Comparison of ENCODE assay signal across 10 cellular contexts in genomic region chr1:45508295-45509151, GRCh38. TPM values are rescaled to one million over a fixed set of nuclear protein-coding genes. Genes with fewer than 3 reads are reported as not detected.
DNase-seq lines count a peak whose midpoint lies in the region; ATAC-seq and TF ChIP-seq lines count a peak whose summit lies in the region.
"Had no signal": no experiment of that assay in that cellular context is flagged by ENCODE, and none has a peak within 500 bp of the region (broad histone marks: within the 10 kb centered on the region; RNA-seq: fewer than 3 reads in every experiment).

No MANE protein-coding gene starts in this region.

- no peaks in the 10 kb centered on the region for H3K4me1 ChIP-seq in naive thymus-derived CD4-positive, alpha-beta T cell (ENCODE audit: control insufficient read depth in 2 of 2, insufficient read depth in 2 of 2, low read length in 2 of 2)

- TF ChIP-seq CTCF in dorsolateral prefrontal cortex (IDR thresholded peaks at IDR 0.05 in 54 of 56, conservative IDR thresholded peaks at IDR 0.05 in 2 of 56; ENCODE audit: low read depth in 1 of 56, partially characterized antibody in 56 of 56), result peak in 5 of 56 donors; percentile 10 to 29 (median 21)

- POLR2A ChIA-PET in naive thymus-derived CD4-positive, alpha-beta T cell (lab: Charles Lee), result interaction anchor here (1.2 to 2.3 kb wide), 2 partner anchors 10 to 13 kb away, joined by 3 to 10 read pairs; partner anchors contain the start of gene PRDX1
- POLR2A ChIA-PET in HEK293T (lab: Yijun Ruan, JAX), result interaction anchor here (1.0 to 1.5 kb wide), 5 partner anchors 9 to 168 kb away, joined by 3 to 8 read pairs (median 4); partner anchors contain the start of genes AKR1A1, CCDC163, MMACHC and MUTYH

- H3K27me3 Mint-ChIP-seq in naive thymus-derived CD4-positive, alpha-beta T cell, result no peaks in the 10 kb centered on the region

- DNase-seq in DMS114 treated with DMSO at 0.1 percent for 48 hours (lab: John Stamatoyannopoulos, UW; ENCODE audit: unreplicated experiment), result peak; percentile 43
- DNase-seq in M059J (ENCODE audit: low read depth), result peak; percentile 27
- no peak for DNase-seq in dorsolateral prefrontal cortex
- no peak for DNase-seq in naive thymus-derived CD4-positive, alpha-beta T cell
- DNase-seq in erythroblast (lab: John Stamatoyannopoulos, UW), result no peak
- DNase-seq in GF-D8 (lab: John Stamatoyannopoulos, UW), result no peak
- no peak for DNase-seq in NCI-H69 (lab: John Stamatoyannopoulos, UW)
- DNase-seq in HEK293T (ENCODE audit: extremely low spot score), result no peak
- DNase-seq: NCI-H510A had no signal

- no peak for TF ChIP-seq POLR2A in erythroblast (IDR thresholded peaks at IDR 0.05; ENCODE audit: low read length)

- H3K4me3 ChIP-seq in dorsolateral prefrontal cortex, result no peak overlapping the region
- no peak overlapping the region for H3K4me3 ChIP-seq in naive thymus-derived CD4-positive, alpha-beta T cell (ENCODE audit: low read length)
- H3K4me3 ChIP-seq: thoracic aorta had no signal

- peaks cover 0 to 22% (median 8%) of the 10 kb centered on the region in 5 donors for H3K36me3 Mint-ChIP-seq in naive thymus-derived CD4-positive, alpha-beta T cell

- no peak for ATAC-seq in naive thymus-derived CD4-positive, alpha-beta T cell

- H3K4me1 Mint-ChIP-seq in naive thymus-derived CD4-positive, alpha-beta T cell, result peaks cover 0 to 8% (median 3%) of the 10 kb centered on the region in 7 donors

- H3K9me3 Mint-ChIP-seq in naive thymus-derived CD4-positive, alpha-beta T cell, result no peaks in the 10 kb centered on the region

- CTCF ChIA-PET in naive thymus-derived CD4-positive, alpha-beta T cell (lab: Charles Lee), result interaction anchor here (0.6 to 1.2 kb wide), 3 partner anchors 61 to 153 kb away, joined by 3 to 4 read pairs (median 4); no protein-coding TSS in a partner anchor
- CTCF ChIA-PET in HEK293T (lab: Yijun Ruan, JAX), result interaction anchor here (1.4 kb wide), 1 partner anchor 62 kb away, joined by 3 read pairs; no protein-coding TSS in a partner anchor

- no peaks in the 10 kb centered on the region for H3K27me3 ChIP-seq in dorsolateral prefrontal cortex
- H3K27me3 ChIP-seq in naive thymus-derived CD4-positive, alpha-beta T cell (ENCODE audit: control insufficient read depth in 2 of 2, insufficient read depth in 2 of 2, low read length in 2 of 2), result no peaks in the 10 kb centered on the region

- H3K27ac Mint-ChIP-seq in naive thymus-derived CD4-positive, alpha-beta T cell, result peak overlapping the region in 7 of 9 donors; percentile 3 to 87 (median 38)

- peaks cover 13 to 59% (median 13%) of the 10 kb centered on the region in 3 experiments for H3K36me3 ChIP-seq in naive thymus-derived CD4-positive, alpha-beta T cell (ENCODE audit: control insufficient read depth in 2 of 3, insufficient read depth in 3 of 3, low read length in 3 of 3)

- no peaks in the 10 kb centered on the region for H3K9me3 ChIP-seq in naive thymus-derived CD4-positive, alpha-beta T cell (ENCODE audit: control insufficient read depth in 2 of 3, low read length in 3 of 3)
- H3K9me3 ChIP-seq: thoracic aorta had no signal

- no peak overlapping the region for H3K4me3 Mint-ChIP-seq in naive thymus-derived CD4-positive, alpha-beta T cell

- H3K27ac ChIP-seq in dorsolateral prefrontal cortex, result peak overlapping the region in 52 of 59 donors; percentile 9 to 90 (median 68)
- H3K27ac ChIP-seq in naive thymus-derived CD4-positive, alpha-beta T cell (ENCODE audit: low read depth, low read length), result no peak overlapping the region

- intact Hi-C loops in dorsolateral prefrontal cortex (cut with DNase I), result loop anchor here in 1 of 2 donors (10.0 kb wide), 2 partner anchors 296 to 366 kb away; partner anchors contain the start of gene MAST2
- intact Hi-C loops in naive thymus-derived CD4-positive, alpha-beta T cell (cut with micrococcal nuclease), result no loop called here

TF ChIP-seq in HEK293T, 16 proteins besides CTCF, POLR2A, EP300 and RAD21:
- TF ChIP-seq ZNF384 (IDR thresholded peaks at IDR 0.05) (no peak), HDGF (IDR thresholded peaks at IDR 0.05; ENCODE audit: borderline replicate concordance) (no peak), PKNOX1 (IDR thresholded peaks at IDR 0.05) (no peak), SP1 (IDR thresholded peaks at IDR 0.05) (no peak), ARNT (IDR thresholded peaks at IDR 0.05) (no peak), TARDBP (IDR thresholded peaks at IDR 0.05) (no peak), L3MBTL2 (conservative IDR thresholded peaks at IDR 0.05) (no peak), SUZ12 (IDR thresholded peaks at IDR 0.05) (no peak), NFRKB (IDR thresholded peaks at IDR 0.05) (no peak), FOXK2 (IDR thresholded peaks at IDR 0.05) (no peak), LEF1 (IDR thresholded peaks at IDR 0.05; ENCODE audit: borderline replicate concordance) (no peak), BHLHE40 (IDR thresholded peaks at IDR 0.05; ENCODE audit: borderline replicate concordance) (no peak), ELF4 (IDR thresholded peaks at IDR 0.05) (no peak), CTBP1 (IDR thresholded peaks at IDR 0.05; ENCODE audit: borderline replicate concordance) (no peak)

RNA-seq across cellular contexts. Expression of gene MMACHC, which starts 8.4 kb away (rescaled TPM):
- 6.1 and 8.3 TPM in 2 replicates for total RNA-seq in M059J (2014; rRNA removed; shearing (Covaris generic))
- 10 to 100 TPM in 66 of 120 experiments, 1 to 10 TPM in 54; 6.1 to 20.4 (median 10.3) TPM for total RNA-seq in dorsolateral prefrontal cortex
- 1 to 10 TPM; 2.1 to 6.3 (median 4.9) TPM for total RNA-seq in naive thymus-derived CD4-positive, alpha-beta T cell
- polyA plus RNA-seq in naive thymus-derived CD4-positive, alpha-beta T cell, result 1 to 10 TPM in 1 of 2 donors, under 1 TPM in 1; 0.58 to 2.1 TPM

RNA-seq across cellular contexts. Expression of gene CCDC163, which starts 8.7 kb away (rescaled TPM):
- total RNA-seq in M059J (2014; rRNA removed; shearing (Covaris generic)), result 2.9 and 4.9 TPM in 2 replicates
- 10 to 100 TPM in 20 of 120 experiments, 1 to 10 TPM in 100; 2.0 to 15.0 (median 6.0) TPM for total RNA-seq in dorsolateral prefrontal cortex
- 1 to 10 TPM; 1.6 to 4.4 (median 3.7) TPM for total RNA-seq in naive thymus-derived CD4-positive, alpha-beta T cell
- 1 to 10 TPM; 5.2 to 8.9 TPM for polyA plus RNA-seq in naive thymus-derived CD4-positive, alpha-beta T cell

RNA-seq across cellular contexts. Expression of gene PRDX1, which starts 13.2 kb away (rescaled TPM):
- total RNA-seq in M059J (2014; rRNA removed; shearing (Covaris generic)), result 826 and 917 TPM in 2 replicates
- 100 to 1,000 TPM; 252 to 454 (median 339) TPM for total RNA-seq in dorsolateral prefrontal cortex
- 100 to 1,000 TPM in 2 of 5 experiments, 10 to 100 TPM in 3; 28.8 to 369 (median 96.3) TPM for total RNA-seq in naive thymus-derived CD4-positive, alpha-beta T cell
- polyA plus RNA-seq in naive thymus-derived CD4-positive, alpha-beta T cell, result 100 to 1,000 TPM; 200 to 203 TPM

RNA-seq across cellular contexts. Expression of gene TESK2, which starts 17.6 kb away (rescaled TPM):
- total RNA-seq in M059J (2014; rRNA removed; shearing (Covaris generic)), result 3.4 and 5.8 TPM in 2 replicates
- 10 to 100 TPM in 73 of 120 experiments, 1 to 10 TPM in 47; 4.1 to 32.6 (median 11.2) TPM for total RNA-seq in dorsolateral prefrontal cortex
- 1 to 10 TPM; 3.3 to 8.9 (median 7.4) TPM for total RNA-seq in naive thymus-derived CD4-positive, alpha-beta T cell
- polyA plus RNA-seq in naive thymus-derived CD4-positive, alpha-beta T cell, result 1 to 10 TPM; 3.5 to 5.0 TPM

RNA-seq across cellular contexts. Expression of gene AKR1A1, which starts 42.1 kb away (rescaled TPM):
- 71.2 and 88.4 TPM in 2 replicates for total RNA-seq in M059J (2014; rRNA removed; shearing (Covaris generic))
- 100 to 1,000 TPM in 1 of 120 experiments, 10 to 100 TPM in 119; 34.4 to 104 (median 68.7) TPM for total RNA-seq in dorsolateral prefrontal cortex
- total RNA-seq in naive thymus-derived CD4-positive, alpha-beta T cell, result 100 to 1,000 TPM in 1 of 5 experiments, 10 to 100 TPM in 4; 47.5 to 155 (median 69.3) TPM
- polyA plus RNA-seq in naive thymus-derived CD4-positive, alpha-beta T cell, result 10 to 100 TPM; 81.2 to 92.6 TPM

Comparison
In these comparisons a context has a peak if more than half of its experiments do, and no peak if none do; other contexts are left out.
1. DNase-seq: peak in DMS114 treated with DMSO at 0.1 percent for 48 hours (single experiment) and M059J (single experiment); none in dorsolateral prefrontal cortex (0 of 10), naive thymus-derived CD4-positive, alpha-beta T cell (0 of 9), erythroblast (0 of 2), GF-D8 (single experiment), NCI-H69 (single experiment) and HEK293T (single experiment).